ENCODE assay signal across 8 cellular contexts in genomic region chr5:127030259-127031146, GRCh38. TPM values are rescaled to one million over a fixed set of nuclear protein-coding genes. Genes with fewer than 3 reads are reported as not detected.
DNase-seq lines count a peak whose midpoint lies in the region; ATAC-seq, FAIRE-seq and TF ChIP-seq lines count a peak whose summit lies in the region.

TSS of gene MARCHF3 (minus strand) at chr5:127030558. CDS start at chr5:126918171, 112,387 bp downstream.

- ATAC-seq in HG02798 (IDR thresholded peaks at IDR 0.05; ENCODE audit: poor library complexity, unreplicated experiment) = peak; percentile 98
- ATAC-seq in heart right ventricle = peak; percentile 98 to 100 (median 99)

- H3K27me3 ChIP-seq in heart right ventricle = peaks cover 0 to 14% (median 0%) of the 10 kb centered on the region in 7 donors

- peaks cover 55% of the 10 kb centered on the region for H3K27me3 Mint-ChIP-seq in type B pancreatic cell

- H3K4me1 Mint-ChIP-seq in type B pancreatic cell (ENCODE audit: unreplicated experiment) = peaks cover 13% of the 10 kb centered on the region

- no peaks in the 10 kb centered on the region for H3K9me3 Mint-ChIP-seq in type B pancreatic cell

- peaks cover 5 to 49% (median 35%) of the 10 kb centered on the region in 9 donors for H3K4me1 ChIP-seq in heart right ventricle

- intact Hi-C loops in heart right ventricle (cut with DNase I) = loop anchor here in 6 of 10 donors (1.0 to 10.0 kb wide), 6 partner anchors 42 to 183 kb away; partner anchors contain the start of gene C5orf63 (in 2 of the 6)
- intact Hi-C loops in posterior cingulate gyrus (cut with DNase I) = no loop called here

- WGBS in heart right ventricle, 2 donors = 0% methylated on average over 97 of the region's 97 CpGs

- H3K4me3 Mint-ChIP-seq in type B pancreatic cell = peak within 1 kb of the TSS; percentile 92

- H3K27ac Mint-ChIP-seq in type B pancreatic cell = peak within 1 kb of the TSS; percentile 62

- peak; percentile 90 for TF ChIP-seq POLR2A in GM12892 (IDR thresholded peaks at IDR 0.05; ENCODE audit: low read depth, low read length)

- FAIRE-seq in GM12892 (lab: Jason Lieb, UNC) = peak; percentile 100

- no peaks in the 10 kb centered on the region for H3K9me3 ChIP-seq in heart right ventricle

- DNase-seq in GM12892 (ENCODE audit: insufficient read length) = peak; percentile 90
- peak; percentile 57 for DNase-seq in NCI-H1417 treated with DMSO at 0.1 percent for 48 hours (lab: John Stamatoyannopoulos, UW)
- DNase-seq in T follicular helper cell (ENCODE audit: low read depth) = peak; percentile 90
- DNase-seq in amniotic epithelial cell (ENCODE audit: low read depth) = peak; percentile 93
- peak; percentile 93 to 96 for DNase-seq in heart right ventricle
- peak; percentile 87 to 99 (median 94) for DNase-seq in posterior cingulate gyrus
- DNase-seq in type B pancreatic cell (ENCODE audit: extremely low spot score, unreplicated experiment) = peak; percentile 96

- H3K36me3 Mint-ChIP-seq in type B pancreatic cell = no peaks in the 10 kb centered on the region

- peak within 1 kb of the TSS; percentile 52 to 94 (median 82) for H3K4me3 ChIP-seq in heart right ventricle

- H3K36me3 ChIP-seq in heart right ventricle = no peaks in the 10 kb centered on the region

- peak within 1 kb of the TSS; percentile 63 to 96 (median 93) for H3K27ac ChIP-seq in heart right ventricle

- peak in 7 of 9 donors; percentile 18 to 51 (median 35) for TF ChIP-seq CTCF in heart right ventricle (IDR thresholded peaks at IDR 0.05)
- TF ChIP-seq CTCF in type B pancreatic cell (conservative IDR thresholded peaks at IDR 0.05) = peak; percentile 50

RNA-seq across cellular contexts. Expression of gene MARCHF3, which starts in this region (rescaled TPM):
- polyA plus RNA-seq in GM12892 (2012; ENCODE audit: missing spikeins) = 4.8 TPM
- total RNA-seq in heart right ventricle (10 to 100 TPM; 16.8 to 57.4 (median 45.9) TPM), type B pancreatic cell (ENCODE audit: low replicate concordance) (4.9 and 5.9 TPM in 2 replicates)
- polyA plus RNA-seq in heart right ventricle = 10 to 100 TPM in 1 of 2 donors, 1 to 10 TPM in 1; 4.8 to 76.2 TPM

Comparison
In these comparisons a context has a peak if more than half of its experiments do, and no peak if none do; other contexts are left out.
1. Peak in every context shown above with its lines: DNase-seq, ATAC-seq, H3K4me3 ChIP-seq and H3K27ac ChIP-seq.